ENCODE assay signal across 20 cellular contexts in genomic region chr6:6847591-6847990, GRCh38.
DNase-seq lines count a peak whose midpoint lies in the region; TF ChIP-seq lines count a peak whose summit lies in the region.
"Had no signal": no experiment of that assay in that cellular context is flagged by ENCODE, and none has a peak within 500 bp of the region (broad histone marks: within the 10 kb centered on the region; RNA-seq: fewer than 3 reads in every experiment).

No MANE protein-coding gene starts in this region.

- no peaks in the 10 kb centered on the region for H3K27me3 Mint-ChIP-seq in dendritic cell treated with granulocyte-macrophage colony-stimulating factor and Interleukin-4, amounts not matched to agents 40 ng/mL and 50 ng/mL, for 4 days
- peaks cover 2% of the 10 kb centered on the region for H3K27me3 Mint-ChIP-seq in neural progenitor cell (ENCODE audit: insufficient read depth, low read depth)
- H3K27me3 Mint-ChIP-seq: CD4-positive, alpha-beta T cell had no signal

- TF ChIP-seq CTCF in Peyer's patch (IDR thresholded peaks at IDR 0.05) (no peak), osteoblast (IDR thresholded peaks at IDR 0.05; ENCODE audit: extremely low read depth, low read depth, low read length) (no peak), MM.1S (IDR thresholded peaks at IDR 0.05; ENCODE audit: low read length) (no peak), neural progenitor cell (IDR thresholded peaks at IDR 0.05) (no peak)

- peak overlapping the region; percentile 96 for H3K27ac Mint-ChIP-seq in dendritic cell treated with granulocyte-macrophage colony-stimulating factor and Interleukin-4, amounts not matched to agents 40 ng/mL and 50 ng/mL, for 4 days
- H3K27ac Mint-ChIP-seq in neural progenitor cell = no peak overlapping the region
- H3K27ac Mint-ChIP-seq: B cell; CD4-positive, alpha-beta T cell; CD8-positive, alpha-beta T cell had no signal

- H2AFZ ChIP-seq in osteoblast (ENCODE audit: low read length) (no peak overlapping the region), MM.1S (ENCODE audit: low read length) (no peak overlapping the region), neural progenitor cell (replicated peaks) (no peak overlapping the region)

- no peaks in the 10 kb centered on the region for H3F3A ChIP-seq in MM.1S (ENCODE audit: insufficient read depth, low read length)
- H3F3A ChIP-seq in neural progenitor cell (ENCODE audit: low read depth) = no peaks in the 10 kb centered on the region

- H3K27me3 ChIP-seq in Peyer's patch (no peaks in the 10 kb centered on the region), osteoblast (ENCODE audit: insufficient read depth, low read length) (peaks cover under 1% of the 10 kb centered on the region), MM.1S (replicated peaks; ENCODE audit: insufficient read depth, low read length) (no peaks in the 10 kb centered on the region), neural progenitor cell (no peaks in the 10 kb centered on the region)
- H3K27me3 ChIP-seq: BLaER1 treated with 17β-estradiol and CSF1 and Interleukin-3, amounts not matched to agents 10 nM and 100 nM had no signal

- peaks cover 11% of the 10 kb centered on the region for H3K36me3 Mint-ChIP-seq in dendritic cell treated with granulocyte-macrophage colony-stimulating factor and Interleukin-4, amounts not matched to agents 40 ng/mL and 50 ng/mL, for 4 days (ENCODE audit: low read depth)
- H3K36me3 Mint-ChIP-seq in neural progenitor cell = no peaks in the 10 kb centered on the region
- H3K36me3 Mint-ChIP-seq: CD8-positive, alpha-beta T cell had no signal

- peaks cover 14% of the 10 kb centered on the region for H3K9me3 Mint-ChIP-seq in dendritic cell treated with granulocyte-macrophage colony-stimulating factor and Interleukin-4, amounts not matched to agents 40 ng/mL and 50 ng/mL, for 4 days
- H3K9me3 Mint-ChIP-seq in neural progenitor cell = peaks cover 8% of the 10 kb centered on the region

- no peaks in the 10 kb centered on the region for H3K9me2 ChIP-seq in MM.1S (replicated peaks; ENCODE audit: insufficient read depth, low read length)

- H3K79me2 ChIP-seq in osteoblast (ENCODE audit: insufficient read depth, low read length) = no peaks in the 10 kb centered on the region
- no peaks in the 10 kb centered on the region for H3K79me2 ChIP-seq in MM.1S (ENCODE audit: low read length)
- no peaks in the 10 kb centered on the region for H3K79me2 ChIP-seq in neural progenitor cell (ENCODE audit: low read depth)

- peak in 2 of 3 donors; percentile 9 to 27 for DNase-seq in Peyer's patch
- DNase-seq in osteoblast (ENCODE audit: insufficient read length, low spot score, missing footprints) = peak; percentile 31
- DNase-seq in MM.1S = no peak
- DNase-seq in occipital lobe (lab: John Stamatoyannopoulos, UW) = no peak
- no peak for DNase-seq in neural progenitor cell (ENCODE audit: low spot score)
- DNase-seq: AML-193; Caco-2; Calu3; CD4-positive, alpha-beta T cell; CD8-positive, alpha-beta T cell; DND-41; EL; GDM1 had no signal

- H3K9ac ChIP-seq in MM.1S (ENCODE audit: low read length) = no peak overlapping the region
- H3K9ac ChIP-seq in neural progenitor cell = no peak overlapping the region
- H3K9ac ChIP-seq: BLaER1 treated with 17β-estradiol and CSF1 and Interleukin-3, amounts not matched to agents 10 nM and 100 nM had no signal

- TF ChIP-seq POLR2A in Peyer's patch (IDR thresholded peaks at IDR 0.05) = no peak

- H3K4me1 ChIP-seq in Peyer's patch = peaks cover 0 to 8% (median 0%) of the 10 kb centered on the region in 4 donors
- H3K4me1 ChIP-seq in osteoblast (ENCODE audit: insufficient read depth, low read length) = no peaks in the 10 kb centered on the region
- H3K4me1 ChIP-seq in MM.1S (ENCODE audit: low read length) = no peaks in the 10 kb centered on the region
- H3K4me1 ChIP-seq in neural progenitor cell = no peaks in the 10 kb centered on the region

- H3K4me2 ChIP-seq in osteoblast (ENCODE audit: insufficient read depth, low read length) = no peak overlapping the region
- H3K4me2 ChIP-seq in MM.1S (ENCODE audit: low read depth, low read length) = no peak overlapping the region
- no peak overlapping the region for H3K4me2 ChIP-seq in neural progenitor cell
- H3K4me2 ChIP-seq: A549 had no signal

- no peaks in the 10 kb centered on the region for H3K9me3 ChIP-seq in Peyer's patch
- no peaks in the 10 kb centered on the region for H3K9me3 ChIP-seq in osteoblast (ENCODE audit: low read depth, low read length)
- H3K9me3 ChIP-seq in MM.1S (replicated peaks; ENCODE audit: insufficient read depth, low read length) = no peaks in the 10 kb centered on the region
- H3K9me3 ChIP-seq in neural progenitor cell (ENCODE audit: low read depth) = no peaks in the 10 kb centered on the region
- H3K9me3 ChIP-seq: A549 had no signal

- H4K20me1 ChIP-seq in osteoblast (ENCODE audit: insufficient read depth, low read length) (no peaks in the 10 kb centered on the region), MM.1S (ENCODE audit: insufficient read depth, low read length) (no peaks in the 10 kb centered on the region), neural progenitor cell (ENCODE audit: low read depth) (no peaks in the 10 kb centered on the region)
- H4K20me1 ChIP-seq: BLaER1 treated with 17β-estradiol and CSF1 and Interleukin-3, amounts not matched to agents 10 nM and 100 nM had no signal

- H3K4me1 Mint-ChIP-seq in dendritic cell treated with granulocyte-macrophage colony-stimulating factor and Interleukin-4, amounts not matched to agents 40 ng/mL and 50 ng/mL, for 4 days (ENCODE audit: low read depth) = peaks cover 78% of the 10 kb centered on the region
- H3K4me1 Mint-ChIP-seq in neural progenitor cell = no peaks in the 10 kb centered on the region
- H3K4me1 Mint-ChIP-seq: B cell had no signal

- no peak overlapping the region for H3K4me3 ChIP-seq in Peyer's patch
- H3K4me3 ChIP-seq in osteoblast (ENCODE audit: insufficient read depth, low read length) = no peak overlapping the region
- H3K4me3 ChIP-seq in MM.1S (ENCODE audit: low read length) = no peak overlapping the region
- no peak overlapping the region for H3K4me3 ChIP-seq in neural progenitor cell
- H3K4me3 ChIP-seq: A549; BLaER1 treated with 17β-estradiol and CSF1 and Interleukin-3, amounts not matched to agents 10 nM and 100 nM; GM12878 had no signal

- no peaks in the 10 kb centered on the region for H3K36me3 ChIP-seq in Peyer's patch
- H3K36me3 ChIP-seq in osteoblast (ENCODE audit: insufficient read depth, low read length) = no peaks in the 10 kb centered on the region
- no peaks in the 10 kb centered on the region for H3K36me3 ChIP-seq in MM.1S (replicated peaks; ENCODE audit: insufficient read depth, low read length)
- H3K36me3 ChIP-seq in neural progenitor cell = no peaks in the 10 kb centered on the region
- H3K36me3 ChIP-seq: BLaER1 treated with 17β-estradiol and CSF1 and Interleukin-3, amounts not matched to agents 10 nM and 100 nM had no signal

- intact Hi-C loops in dendritic cell treated with granulocyte-macrophage colony-stimulating factor and Interleukin-4, amounts not matched to agents 40 ng/mL and 50 ng/mL, for 4 days (cut with micrococcal nuclease) = no loop called here

- H3K27ac ChIP-seq in Peyer's patch (no peak overlapping the region), osteoblast (ENCODE audit: low read depth, low read length) (no peak overlapping the region), MM.1S (ENCODE audit: low read length) (no peak overlapping the region), neural progenitor cell (no peak overlapping the region)
- H3K27ac ChIP-seq: 22Rv1; A549; BLaER1 treated with 17β-estradiol and CSF1 and Interleukin-3, amounts not matched to agents 10 nM and 100 nM; C4-2B had no signal

- H3K4me3 Mint-ChIP-seq in dendritic cell treated with granulocyte-macrophage colony-stimulating factor and Interleukin-4, amounts not matched to agents 40 ng/mL and 50 ng/mL, for 4 days = no peak overlapping the region
- no peak overlapping the region for H3K4me3 Mint-ChIP-seq in neural progenitor cell
- H3K4me3 Mint-ChIP-seq: B cell; CD4-positive, alpha-beta T cell; CD8-positive, alpha-beta T cell had no signal

Comparison
In these comparisons a context has a peak if more than half of its experiments do, and no peak if none do; other contexts are left out.
1. DNase-seq: peak in Peyer's patch (2 of 3) and osteoblast (single experiment); none in MM.1S (single experiment), occipital lobe (single experiment) and neural progenitor cell (single experiment).